8 cellular contexts compared by ENCODE assay signal in the genomic region with DNA sequence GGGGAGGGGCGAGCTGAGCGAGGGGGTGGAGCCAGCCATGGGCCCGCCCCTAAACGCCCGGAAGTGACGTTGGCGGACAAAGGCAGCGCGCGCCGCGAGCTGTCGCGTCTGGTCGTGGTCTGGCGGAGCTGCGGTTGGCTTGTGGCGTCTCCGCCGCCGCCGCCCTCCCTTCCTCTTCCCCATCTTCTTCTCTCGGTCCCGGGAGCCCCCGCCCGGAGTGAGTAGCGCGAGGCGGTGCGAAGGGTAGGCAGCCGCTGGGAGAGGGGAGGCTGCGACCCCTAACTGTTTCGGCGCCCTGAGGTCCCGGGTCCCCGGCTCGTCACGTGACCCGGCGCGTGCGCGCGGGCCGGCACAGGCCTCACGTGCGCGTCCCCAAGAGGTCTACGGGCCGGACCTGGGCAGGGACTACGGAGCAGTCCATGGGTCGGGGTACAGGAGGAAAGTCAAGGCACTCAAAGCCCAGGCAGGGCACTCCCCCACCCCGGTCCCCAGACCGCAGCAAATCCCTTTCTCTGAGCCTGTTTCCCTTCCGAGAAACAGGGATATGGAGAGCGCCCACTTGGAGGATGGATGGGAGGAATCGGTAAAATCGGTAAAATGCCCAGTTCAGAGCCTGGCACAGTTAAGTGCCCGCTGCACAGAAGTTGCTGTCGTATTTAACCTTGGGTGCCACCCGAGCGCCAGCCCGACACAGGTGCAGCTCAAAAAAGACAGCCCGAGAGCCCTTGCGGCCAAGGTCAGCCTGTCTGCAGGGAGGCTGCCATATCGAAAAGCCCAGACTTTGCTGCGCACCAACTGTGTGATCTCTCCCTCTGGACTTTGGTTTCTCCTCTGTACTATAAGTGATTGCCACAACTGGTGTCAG. TPM values are rescaled to one million over a fixed set of nuclear protein-coding genes. Genes with fewer than 3 reads are reported as not detected.
A peak's percentile ranks its signal among the peaks of the same experiment; 100 is the strongest.
DNase-seq lines count a peak whose midpoint lies in the region; ATAC-seq and TF ChIP-seq lines count a peak whose summit lies in the region.

NTMT1 (plus strand) TSS at position 85 of the 865 bp plus-strand sequence. CDS start 6,541 bp downstream, outside the sequence.

- peak; percentile 53 for ATAC-seq in GM18873 (IDR thresholded peaks at IDR 0.05; ENCODE audit: low FRiP score, unreplicated experiment)
- ATAC-seq in HG03139 (IDR thresholded peaks at IDR 0.05; ENCODE audit: unreplicated experiment), result peak; percentile 65

- no peaks in the 10 kb centered on the region for H3K27me3 ChIP-seq in AG04450 (ENCODE audit: control insufficient read depth, insufficient read depth, low read length)

- CTCF ChIA-PET in AG04450 (lab: Charles Lee), result interaction anchor here (0.6 to 7.1 kb wide), 5 partner anchors 9 to 495 kb away, joined by 4 to 302 read pairs (median 5); partner anchors contain the start of gene ASB6

- TF ChIP-seq CTCF in AG04450 (IDR thresholded peaks at IDR 0.05; ENCODE audit: low read depth, low read length), result no peak

- H3K4me3 ChIP-seq in AG04450 (ENCODE audit: low read depth, low read length), result peak within 1 kb of the TSS; percentile 92

- DNase-seq in AG04450 (ENCODE audit: low read depth, low spot score) (no peak), NCI-H2227 treated with DMSO at 0.1 percent for 48 hours (lab: John Stamatoyannopoulos, UW) (peak; percentile 72), cerebellum (ENCODE audit: low spot score) (peak; percentile 96), kidney glomerular epithelial cell (lab: John Stamatoyannopoulos, UW) (peak; percentile 51)
- DNase-seq in activated CD4-positive, alpha-beta T cell treated with anti-CD3 and anti-CD28 coated beads for 1 hour, result peak; percentile 89
- peak; percentile 77 to 91 for DNase-seq in stimulated activated CD4-positive, alpha-beta T cell treated with anti-CD3 and anti-CD28 coated beads, Interleukin-1b, Interleukin-23, amount 100 ng/mL, for 1 hour (ENCODE audit: low read depth in 2 of 2)

- H3K27ac ChIP-seq in AG04450 (ENCODE audit: low read depth, low read length), result peak within 1 kb of the TSS; percentile 94

- POLR2A ChIA-PET in AG04450 (lab: Yijun Ruan, JAX), result interaction anchor here (0.6 to 1.8 kb wide), 9 partner anchors 9 to 497 kb away, joined by 3 to 10 read pairs (median 4); partner anchors contain the start of gene IER5L

- H3K9me3 ChIP-seq in AG04450 (ENCODE audit: control insufficient read depth, insufficient read depth, low read length), result no peaks in the 10 kb centered on the region

RNA-seq across cellular contexts. Expression of gene NTMT1, which starts in this region (rescaled TPM):
- 49.3 and 50.4 TPM in 2 replicates for polyA plus RNA-seq in AG04450 (2011; rRNA removed)
- 25.3 and 30.8 TPM in 2 replicates for polyA minus RNA-seq in AG04450 (2011; rRNA and poly(A)+ RNA removed)
- 14.6 TPM for total RNA-seq in cerebellum
